In the genomic region with DNA sequence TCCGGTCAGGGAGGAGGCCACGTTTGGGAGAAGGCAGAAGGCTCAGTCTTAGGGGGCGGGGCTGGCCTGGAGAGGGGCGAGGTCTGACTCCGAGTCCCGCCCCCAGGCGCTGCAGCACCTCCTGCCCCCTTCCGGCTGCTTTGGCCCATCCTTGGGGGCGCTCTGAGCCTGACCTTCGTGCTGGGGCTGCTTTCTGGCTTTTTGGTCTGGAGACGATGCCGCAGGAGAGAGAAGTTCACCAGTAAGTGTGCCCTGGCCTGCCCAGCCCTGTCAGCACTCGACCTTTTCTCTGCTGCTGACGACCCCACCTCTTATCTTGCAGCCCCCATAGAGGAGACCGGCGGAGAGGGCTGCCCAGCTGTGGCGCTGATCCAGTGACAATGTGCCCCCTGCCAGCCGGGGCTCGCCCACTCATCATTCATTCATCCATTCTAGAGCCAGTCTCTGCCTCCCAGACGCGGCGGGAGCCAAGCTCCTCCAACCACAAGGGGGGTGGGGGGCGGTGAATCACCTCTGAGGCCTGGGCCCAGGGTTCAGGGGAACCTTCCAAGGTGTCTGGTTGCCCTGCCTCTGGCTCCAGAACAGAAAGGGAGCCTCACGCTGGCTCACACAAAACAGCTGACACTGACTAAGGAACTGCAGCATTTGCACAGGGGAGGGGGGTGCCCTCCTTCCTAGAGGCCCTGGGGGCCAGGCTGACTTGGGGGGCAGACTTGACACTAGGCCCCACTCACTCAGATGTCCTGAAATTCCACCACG, we compare ENCODE assay signal across 1 cellular context.
TF ChIP-seq lines count a peak whose summit lies in the region.

No MANE protein-coding gene starts in this region.

TF ChIP-seq in GM12878, 131 proteins besides CTCF, POLR2A, EP300 and RAD21:
- TF ChIP-seq, protein P1, sequence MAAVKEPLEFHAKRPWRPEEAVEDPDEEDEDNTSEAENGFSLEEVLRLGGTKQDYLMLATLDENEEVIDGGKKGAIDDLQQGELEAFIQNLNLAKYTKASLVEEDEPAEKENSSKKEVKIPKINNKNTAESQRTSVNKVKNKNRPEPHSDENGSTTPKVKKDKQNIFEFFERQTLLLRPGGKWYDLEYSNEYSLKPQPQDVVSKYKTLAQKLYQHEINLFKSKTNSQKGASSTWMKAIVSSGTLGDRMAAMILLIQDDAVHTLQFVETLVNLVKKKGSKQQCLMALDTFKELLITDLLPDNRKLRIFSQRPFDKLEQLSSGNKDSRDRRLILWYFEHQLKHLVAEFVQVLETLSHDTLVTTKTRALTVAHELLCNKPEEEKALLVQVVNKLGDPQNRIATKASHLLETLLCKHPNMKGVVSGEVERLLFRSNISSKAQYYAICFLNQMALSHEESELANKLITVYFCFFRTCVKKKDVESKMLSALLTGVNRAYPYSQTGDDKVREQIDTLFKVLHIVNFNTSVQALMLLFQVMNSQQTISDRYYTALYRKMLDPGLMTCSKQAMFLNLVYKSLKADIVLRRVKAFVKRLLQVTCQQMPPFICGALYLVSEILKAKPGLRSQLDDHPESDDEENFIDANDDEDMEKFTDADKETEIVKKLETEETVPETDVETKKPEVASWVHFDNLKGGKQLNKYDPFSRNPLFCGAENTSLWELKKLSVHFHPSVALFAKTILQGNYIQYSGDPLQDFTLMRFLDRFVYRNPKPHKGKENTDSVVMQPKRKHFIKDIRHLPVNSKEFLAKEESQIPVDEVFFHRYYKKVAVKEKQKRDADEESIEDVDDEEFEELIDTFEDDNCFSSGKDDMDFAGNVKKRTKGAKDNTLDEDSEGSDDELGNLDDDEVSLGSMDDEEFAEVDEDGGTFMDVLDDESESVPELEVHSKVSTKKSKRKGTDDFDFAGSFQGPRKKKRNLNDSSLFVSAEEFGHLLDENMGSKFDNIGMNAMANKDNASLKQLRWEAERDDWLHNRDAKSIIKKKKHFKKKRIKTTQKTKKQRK (IDR thresholded peaks at IDR 0.05; ENCODE audit: low read depth, low read length): no peak
- TF ChIP-seq HDGF (IDR thresholded peaks at IDR 0.05) (peak; percentile 35), NFIC (IDR thresholded peaks at IDR 0.05; ENCODE audit: low read depth, low read length) (no peak), MYB (IDR thresholded peaks at IDR 0.05; ENCODE audit: borderline replicate concordance, low read depth, low read length) (no peak)
